8 cellular contexts compared by ENCODE assay signal in the genomic region with DNA sequence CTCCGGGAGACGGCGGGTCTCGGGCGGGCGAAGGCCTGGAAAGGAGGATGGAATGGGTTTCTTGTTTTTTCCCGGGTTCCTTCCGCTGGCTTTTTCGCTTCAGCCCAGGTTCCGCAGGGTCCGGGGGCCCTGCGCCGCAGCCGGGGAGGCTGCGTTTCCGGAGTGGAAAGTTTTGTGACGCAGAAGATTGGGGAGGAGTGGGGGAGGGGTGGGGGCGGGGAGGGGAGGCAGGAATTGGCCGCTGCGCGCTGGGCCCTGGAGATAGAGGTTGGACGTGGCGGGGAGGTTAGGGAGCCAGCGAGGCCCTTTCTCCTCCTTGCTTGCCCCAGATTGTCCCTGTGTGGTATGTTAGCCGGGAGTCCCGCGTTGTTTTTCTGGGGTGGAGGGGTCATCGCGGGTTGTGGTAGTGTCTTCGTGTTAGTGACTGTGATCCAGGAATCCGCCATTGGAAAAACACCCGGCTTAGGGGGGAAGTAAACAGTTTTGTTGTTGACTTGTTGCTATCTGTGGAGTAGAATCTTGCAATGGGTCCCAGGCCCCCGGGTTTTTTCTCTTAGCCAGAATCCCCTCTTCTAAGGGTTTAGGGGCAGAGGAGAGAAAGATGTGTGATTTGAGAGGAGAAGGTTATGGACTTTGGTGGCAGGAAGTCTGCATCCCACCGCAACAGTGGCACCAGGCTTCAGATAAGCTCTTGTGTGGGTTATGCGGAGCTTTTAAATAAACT. TPM values are rescaled to one million over a fixed set of nuclear protein-coding genes. Genes with fewer than 3 reads are reported as not detected.
DNase-seq lines count a peak whose midpoint lies in the region; ATAC-seq and TF ChIP-seq lines count a peak whose summit lies in the region.

No MANE protein-coding gene starts in this region.

- POLR2A ChIA-PET in activated CD4-positive, alpha-beta T cell treated with anti-CD3 and anti-CD28 coated beads for 36 hours (lab: Charles Lee): interaction anchor here (1.6 to 1.7 kb wide), 2 partner anchors 48 to 51 kb away, joined by 7 to 9 read pairs; no protein-coding TSS in a partner anchor

- peaks cover 26% of the 10 kb centered on the region for H3K4me1 Mint-ChIP-seq in activated CD4-positive, alpha-beta T cell treated with anti-CD3 and anti-CD28 coated beads for 36 hours

- H3K9ac ChIP-seq in HUES64 (ENCODE audit: low read depth, low read length): peak overlapping the region; percentile 100

- H3K36me3 Mint-ChIP-seq in activated CD4-positive, alpha-beta T cell treated with anti-CD3 and anti-CD28 coated beads for 36 hours (ENCODE audit: low read depth): peaks cover 54% of the 10 kb centered on the region

- peak overlapping the region; percentile 99 for H3K27ac Mint-ChIP-seq in activated CD4-positive, alpha-beta T cell treated with anti-CD3 and anti-CD28 coated beads for 36 hours

- H3K36me3 ChIP-seq in HUES64 (ENCODE audit: insufficient read depth, low read length): peaks cover 32% of the 10 kb centered on the region

- H3K4me3 ChIP-seq in HUES64 (ENCODE audit: low read length) (peak overlapping the region; percentile 99), lower leg skin (ENCODE audit: low read depth, poor library complexity, severe bottlenecking) (peak overlapping the region; percentile 79)

- DNase-seq in NCI-H82 (lab: John Stamatoyannopoulos, UW) (peak; percentile 50), NCI-H82 treated with DMSO at 0.1 percent for 48 hours (lab: John Stamatoyannopoulos, UW; ENCODE audit: unreplicated experiment) (no peak), lower leg skin (ENCODE audit: low spot score in 2 of 2) (peak; percentile 34 to 94), hippocampal formation (lab: John Stamatoyannopoulos, UW) (no peak)
- DNase-seq in activated CD4-positive, alpha-beta T cell treated with anti-CD3 and anti-CD28 coated beads for 36 hours: peak; percentile 77
- DNase-seq in stimulated activated CD4-positive, alpha-beta T cell treated with anti-CD3 and anti-CD28 coated beads, TNF-alpha, amount 100 ng/mL, for 1 hour (ENCODE audit: low read depth in 3 of 3, low spot score in 1 of 3): peak in 2 of 3 donors; percentile 37 to 47

- H3K4me1 ChIP-seq in HUES64 (ENCODE audit: insufficient read depth, low read length): peaks cover 21% of the 10 kb centered on the region

- TF ChIP-seq POLR2A in lower leg skin (IDR thresholded peaks at IDR 0.05): no peak

- no peaks in the 10 kb centered on the region for H3K9me3 Mint-ChIP-seq in activated CD4-positive, alpha-beta T cell treated with anti-CD3 and anti-CD28 coated beads for 36 hours (ENCODE audit: low read depth)

- H3K4me3 Mint-ChIP-seq in activated CD4-positive, alpha-beta T cell treated with anti-CD3 and anti-CD28 coated beads for 36 hours: peak overlapping the region; percentile 90

- H3K27ac ChIP-seq in HUES64 (ENCODE audit: low read depth, low read length) (peak overlapping the region; percentile 99), cingulate gyrus (ENCODE audit: low read depth, low read length) (peak overlapping the region; percentile 100)

- 2% methylated on average over 27 of the region's 35 CpGs for WGBS in HUES64
- WGBS in lower leg skin, 2 donors: 0% methylated on average over 18 to 22 of the region's 35 CpGs

- ATAC-seq in activated CD4-positive, alpha-beta T cell treated with anti-CD3 and anti-CD28 coated beads for 36 hours: peak; percentile 3

- CTCF ChIA-PET in activated CD4-positive, alpha-beta T cell treated with anti-CD3 and anti-CD28 coated beads for 36 hours (lab: Charles Lee): no interaction called here

- no peaks in the 10 kb centered on the region for H3K9me3 ChIP-seq in HUES64 (ENCODE audit: insufficient read depth, low read depth, low read length)

- no peaks in the 10 kb centered on the region for H3K27me3 Mint-ChIP-seq in activated CD4-positive, alpha-beta T cell treated with anti-CD3 and anti-CD28 coated beads for 36 hours

- intact Hi-C loops in activated CD4-positive, alpha-beta T cell treated with anti-CD3 and anti-CD28 coated beads for 36 hours (cut with DNase I, micrococcal nuclease): loop anchor here (2.0 to 10.0 kb wide), 7 partner anchors 220 to 1230 kb away; partner anchors contain the start of genes ATP6AP2 (in 1 of the 2), CASK (in 1 of the 2), CXorf38 (in 1 of the 2) and USP9X (in 1 of the 2)
- intact Hi-C loops in lower leg skin (cut with DNase I; ENCODE audit: low total_unique reads): no loop called here

- TF ChIP-seq CTCF in lower leg skin (IDR thresholded peaks at IDR 0.05): no peak

- H3K27me3 ChIP-seq in HUES64 (ENCODE audit: insufficient read depth, low read length): no peaks in the 10 kb centered on the region

RNA-seq across cellular contexts. Expression of gene DDX3X, which starts 1.1 kb away (rescaled TPM):
- 156 TPM for polyA plus RNA-seq in HUES64 (2013, experiment 1 of 2)
- polyA plus RNA-seq in HUES64 (2013, experiment 2 of 2): 143 TPM
- 100 to 1,000 TPM; 118 to 207 TPM for total RNA-seq in activated CD4-positive, alpha-beta T cell treated with anti-CD3 and anti-CD28 coated beads for 36 hours
- 100 to 1,000 TPM; 170 to 252 (median 224) TPM for total RNA-seq in lower leg skin

Comparison
In these comparisons a context has a peak if more than half of its experiments do, and no peak if none do; other contexts are left out.
1. DNase-seq: peak in NCI-H82 (single experiment), activated CD4-positive, alpha-beta T cell treated with anti-CD3 and anti-CD28 coated beads for 36 hours (single experiment), lower leg skin (2 of 2) and stimulated activated CD4-positive, alpha-beta T cell treated with anti-CD3 and anti-CD28 coated beads, TNF-alpha, amount 100 ng/mL, for 1 hour (2 of 3); none in NCI-H82 treated with DMSO at 0.1 percent for 48 hours (single experiment) and hippocampal formation (0 of 2).